Comparison of ENCODE assay signal across 18 cellular contexts in the genomic region with DNA sequence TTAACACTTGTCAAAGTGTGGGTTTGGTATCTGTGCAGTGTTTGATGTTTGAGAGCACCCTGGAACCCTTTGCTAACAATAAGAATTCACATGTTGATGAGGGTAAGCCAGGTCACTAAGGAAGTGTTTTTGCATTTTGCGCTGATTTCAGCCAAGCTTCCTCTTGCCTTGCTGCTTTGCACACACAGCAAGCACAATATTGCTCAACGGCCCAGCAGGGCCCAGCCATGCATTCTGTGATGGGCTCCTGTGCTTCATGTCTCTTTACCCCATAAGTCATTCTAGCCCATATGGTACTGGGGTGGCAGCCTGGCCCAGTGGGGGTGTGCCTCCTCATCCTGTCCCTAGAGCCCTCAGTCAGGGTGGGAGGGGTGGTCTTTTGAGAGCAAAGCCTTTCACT.
DNase-seq lines count a peak whose midpoint lies in the region; ATAC-seq and TF ChIP-seq lines count a peak whose summit lies in the region.
"Had no signal": no experiment of that assay in that cellular context is flagged by ENCODE, and none has a peak within 500 bp of the region (broad histone marks: within the 10 kb centered on the region; RNA-seq: fewer than 3 reads in every experiment).

No MANE protein-coding gene starts in this region.

- no peak overlapping the region for H3T11ph ChIP-seq in H9 (ENCODE audit: low read length)

- H4K91ac ChIP-seq in H9 (ENCODE audit: insufficient read length, low read depth, low read length): no peak overlapping the region

- no peak overlapping the region for H2BK120ac ChIP-seq in H9 (ENCODE audit: low read depth, low read length, poor library complexity, severe bottlenecking)

- H3K4me1 ChIP-seq in H9 (ENCODE audit: insufficient read depth, low read length) (peaks cover 7% of the 10 kb centered on the region; the same call in 1 of the 2 replicates), stomach (peaks cover 3 to 17% (median 6%) of the 10 kb centered on the region in 4 donors)
- H3K4me1 ChIP-seq: uterus had no signal

- no peaks in the 10 kb centered on the region for H3K79me2 ChIP-seq in H9 (ENCODE audit: insufficient read depth, low read length)

- TF ChIP-seq CTCF in H9 (conservative IDR thresholded peaks at IDR 0.05) (no peak), stomach (IDR thresholded peaks at IDR 0.05) (no peak)

- H3K9me3 ChIP-seq in H9 (ENCODE audit: control insufficient read depth, low read depth, low read length): no peaks in the 10 kb centered on the region
- no peaks in the 10 kb centered on the region for H3K9me3 ChIP-seq in stomach
- H3K9me3 ChIP-seq: uterus had no signal

- WGBS in H9 (ENCODE audit: extremely low coverage, insufficient read length, low lambda C conversion rate): no CpG with 5 or more reads among the region's 2 CpGs
- WGBS in stomach, 5 donors: 16 to 59% (median 21%) methylated on average over 2 of the region's 2 CpGs

- H3K79me1 ChIP-seq in H9 (ENCODE audit: insufficient read depth, low read depth, low read length, poor library complexity, severe bottlenecking): no peaks in the 10 kb centered on the region

- no peak overlapping the region for H4K5ac ChIP-seq in H9 (ENCODE audit: insufficient read length, low read depth, low read length)

- H3K4me3 Mint-ChIP-seq in H9: no peak overlapping the region
- H3K4me3 Mint-ChIP-seq: activated CD4-positive, alpha-beta T cell treated with anti-CD3 and anti-CD28 coated beads, Interleukin-2, amount 10 ng/mL, durations not matched to agents 24 days and 14 days; activated naive CD8-positive, alpha-beta T cell treated with anti-CD3 and anti-CD28 coated beads, Interleukin-2, amount 50 U/mL, for 24 hours; activated T-cell treated with anti-CD3 and anti-CD28 coated beads, Interleukin-2, amount 50 U/mL, for 4 hours; CD4-positive, CD25-positive, alpha-beta regulatory T cell had no signal

- intact Hi-C loops in left cardiac atrium (cut with DNase I): no loop called here
- intact Hi-C loops in stomach (cut with DNase I; ENCODE audit: low total_unique reads): no loop called here

- no peaks in the 10 kb centered on the region for H4K20me1 ChIP-seq in H9 (ENCODE audit: control insufficient read depth, insufficient read depth, insufficient read length)

- H3K27ac Mint-ChIP-seq in H9: peak overlapping the region in 1 of 3 experiments; percentile 93; a peak in 2 of 7 replicates
- H3K27ac Mint-ChIP-seq: activated CD4-positive, alpha-beta T cell treated with anti-CD3 and anti-CD28 coated beads, Interleukin-2, amount 10 ng/mL, durations not matched to agents 24 days and 14 days; activated naive CD8-positive, alpha-beta T cell treated with anti-CD3 and anti-CD28 coated beads, Interleukin-2, amount 50 U/mL, for 24 hours; CD4-positive, CD25-positive, alpha-beta regulatory T cell had no signal

- H3K27me3 Mint-ChIP-seq in H9 (ENCODE audit: low read depth): peaks cover under 1% of the 10 kb centered on the region; the same call in 1 of the 2 replicates

- no peaks in the 10 kb centered on the region; a peak in 1 of 7 replicates for H3K36me3 Mint-ChIP-seq in H9 (ENCODE audit: insufficient read depth in 1 of 3, low read depth in 3 of 3)
- H3K36me3 Mint-ChIP-seq: CD4-positive, CD25-positive, alpha-beta regulatory T cell had no signal

- H3K9ac ChIP-seq in H9 (ENCODE audit: extremely low read depth, insufficient read length, low read length): no peak overlapping the region

- no peaks in the 10 kb centered on the region for H3K36me3 ChIP-seq in stomach
- H3K36me3 ChIP-seq: cardiac muscle cell, uterus had no signal

- no peak overlapping the region for H3K4me3 ChIP-seq in stomach
- H3K4me3 ChIP-seq: cardiac muscle cell, uterus had no signal

- peak in 1 of 2 donors; percentile 64 for ATAC-seq in left cardiac atrium
- no peak for ATAC-seq in GM18505 (IDR thresholded peaks at IDR 0.05; ENCODE audit: unreplicated experiment)
- ATAC-seq in HG02798 (IDR thresholded peaks at IDR 0.05; ENCODE audit: poor library complexity, unreplicated experiment): no peak
- ATAC-seq: activated naive CD8-positive, alpha-beta T cell treated with anti-CD3 and anti-CD28 coated beads, Interleukin-2, amount 50 U/mL, for 24 hours; activated T-cell treated with anti-CD3 and anti-CD28 coated beads, Interleukin-2, amount 50 U/mL, for 4 hours had no signal

- no peak overlapping the region for H3K18ac ChIP-seq in H9 (ENCODE audit: insufficient read length, low read depth, low read length)

- peaks cover 17% of the 10 kb centered on the region in 2 experiments for H3K4me1 Mint-ChIP-seq in H9
- H3K4me1 Mint-ChIP-seq: activated CD4-positive, alpha-beta T cell treated with anti-CD3 and anti-CD28 coated beads, Interleukin-2, amount 10 ng/mL, durations not matched to agents 24 days and 14 days; activated naive CD8-positive, alpha-beta T cell treated with anti-CD3 and anti-CD28 coated beads, Interleukin-2, amount 50 U/mL, for 24 hours had no signal

- no peak overlapping the region for H2BK20ac ChIP-seq in H9 (ENCODE audit: low read depth, low read length, poor library complexity, severe bottlenecking)

- H2BK5ac ChIP-seq in H9 (ENCODE audit: insufficient read length, low read length): no peak overlapping the region

- H3K27ac ChIP-seq in H9 (ENCODE audit: insufficient read length, low read depth, low read length): no peak overlapping the region
- peak overlapping the region in 1 of 5 donors; percentile 0 for H3K27ac ChIP-seq in stomach
- H3K27ac ChIP-seq: cardiac muscle cell, uterus had no signal

- no peak overlapping the region for H2BK15ac ChIP-seq in H9 (ENCODE audit: low read depth, low read length)

- no peak overlapping the region for H3K14ac ChIP-seq in H9 (ENCODE audit: insufficient read depth, low read length)

- no peak overlapping the region for H2AK5ac ChIP-seq in H9 (ENCODE audit: insufficient read length, low read length)

- H3K27me3 ChIP-seq in H9 (ENCODE audit: insufficient read depth, low read length) (no peaks in the 10 kb centered on the region), stomach (no peaks in the 10 kb centered on the region)
- H3K27me3 ChIP-seq: cardiac muscle cell, uterus had no signal

- no peak overlapping the region for H2BK12ac ChIP-seq in H9 (ENCODE audit: insufficient read length, low read depth, low read length)

- H3K56ac ChIP-seq in H9 (ENCODE audit: insufficient read length, low read depth, low read length): no peak overlapping the region

- peaks cover 2 to 3% of the 10 kb centered on the region in 2 experiments; a peak in 3 of 5 replicates for H3K9me3 Mint-ChIP-seq in H9
- H3K9me3 Mint-ChIP-seq: activated CD4-positive, alpha-beta T cell treated with anti-CD3 and anti-CD28 coated beads, Interleukin-2, amount 10 ng/mL, durations not matched to agents 24 days and 14 days; activated naive CD8-positive, alpha-beta T cell treated with anti-CD3 and anti-CD28 coated beads, Interleukin-2, amount 50 U/mL, for 24 hours; CD4-positive, CD25-positive, alpha-beta regulatory T cell had no signal

- TF ChIP-seq POLR2A in stomach (IDR thresholded peaks at IDR 0.05) (no peak), GM18505 (IDR thresholded peaks at IDR 0.05; ENCODE audit: borderline replicate concordance, extremely low read depth, insufficient read depth, insufficient read length) (no peak)

- DNase-seq in H9 (no peak), NCI-H774 (lab: John Stamatoyannopoulos, UW) (peak; percentile 13), left cardiac atrium (peak; percentile 32), stomach (peak; percentile 33), NCI-H1436 (lab: John Stamatoyannopoulos, UW) (no peak)
- DNase-seq: activated CD4-positive, alpha-beta T cell treated with anti-CD3 and anti-CD28 coated beads, Interleukin-2, amount 10 ng/mL, durations not matched to agents 24 days and 14 days; activated naive CD8-positive, alpha-beta T cell treated with anti-CD3 and anti-CD28 coated beads, Interleukin-2, amount 50 U/mL, for 24 hours; activated T-cell treated with anti-CD3 and anti-CD28 coated beads, Interleukin-2, amount 50 U/mL, for 4 hours; CD4-positive, CD25-positive, alpha-beta regulatory T cell; foreskin fibroblast; NCI-H187 treated with DMSO at 0.1 percent for 48 hours; occipital lobe; SHP77; stimulated activated naive CD4-positive, alpha-beta T cell; uterus had no signal

- peak overlapping the region; percentile 3 for H3K4me2 ChIP-seq in H9 (ENCODE audit: insufficient read depth, insufficient read length, low read length)

- no peaks in the 10 kb centered on the region for H3K23me2 ChIP-seq in H9 (ENCODE audit: insufficient read length, low read depth, low read length, poor library complexity, severe bottlenecking)

- no peak overlapping the region for H3K23ac ChIP-seq in H9 (ENCODE audit: insufficient read length, low read depth, low read length)

- no peak overlapping the region for H4K8ac ChIP-seq in H9 (replicated peaks; ENCODE audit: insufficient read length, low read depth, low read length)

- no peak overlapping the region for H3K4ac ChIP-seq in H9 (ENCODE audit: low read depth, low read length)

- no peak for TF ChIP-seq EP300 in stomach (IDR thresholded peaks at IDR 0.05)

- H2AFZ ChIP-seq in H9 (ENCODE audit: low read length): no peak overlapping the region

Comparison
In these comparisons a context has a peak if more than half of its experiments do, and no peak if none do; other contexts are left out.
1. DNase-seq: peak in NCI-H774 (single experiment), left cardiac atrium (single experiment) and stomach (single experiment); none in H9 (single experiment) and NCI-H1436 (single experiment).